In the genomic region with DNA sequence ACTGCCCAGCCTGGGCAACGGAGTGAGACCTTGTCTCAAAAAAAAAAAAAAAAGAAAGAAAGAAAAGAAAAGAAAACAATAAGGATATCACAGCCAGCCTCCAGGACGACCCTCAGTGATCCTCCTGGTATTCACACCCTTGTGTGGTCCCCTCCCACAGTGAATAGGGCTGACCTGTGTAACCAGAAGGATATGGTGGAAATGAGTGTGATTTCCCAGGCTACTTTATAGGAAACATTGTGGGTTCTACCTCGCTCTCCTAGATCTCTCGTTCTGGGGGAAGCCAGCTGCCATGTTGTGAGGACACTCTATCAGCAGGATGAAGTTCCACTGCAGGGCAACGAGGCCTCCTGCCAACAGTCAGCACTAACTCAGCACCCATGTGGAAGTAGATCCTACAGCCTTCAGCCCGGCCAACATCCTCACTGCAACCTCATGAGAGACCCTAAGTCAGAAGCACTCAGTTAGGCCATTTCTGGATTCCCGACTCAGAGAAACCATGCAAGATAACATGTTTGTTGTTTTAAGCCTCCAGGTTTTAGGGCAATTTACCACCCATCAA, we compare ENCODE assay signal across 1 cellular context.
TF ChIP-seq lines count a peak whose summit lies in the region.

No MANE protein-coding gene starts in this region.

TF ChIP-seq in HEK293, 187 proteins besides CTCF, POLR2A, EP300 and RAD21 (continued from another document):
- 0 out of 2 replicates have a peak, but pooled peaks have one; percentile 35 for TF ChIP-seq ZNF18 (tag by site-specific recombination; IDR thresholded peaks at IDR 0.05)
- TF ChIP-seq ZNF843 (tag by site-specific recombination; IDR thresholded peaks at IDR 0.05) = no peak
- no peak for TF ChIP-seq ZNF175 (tag by site-specific recombination; IDR thresholded peaks at IDR 0.05)
